In the genomic region with DNA sequence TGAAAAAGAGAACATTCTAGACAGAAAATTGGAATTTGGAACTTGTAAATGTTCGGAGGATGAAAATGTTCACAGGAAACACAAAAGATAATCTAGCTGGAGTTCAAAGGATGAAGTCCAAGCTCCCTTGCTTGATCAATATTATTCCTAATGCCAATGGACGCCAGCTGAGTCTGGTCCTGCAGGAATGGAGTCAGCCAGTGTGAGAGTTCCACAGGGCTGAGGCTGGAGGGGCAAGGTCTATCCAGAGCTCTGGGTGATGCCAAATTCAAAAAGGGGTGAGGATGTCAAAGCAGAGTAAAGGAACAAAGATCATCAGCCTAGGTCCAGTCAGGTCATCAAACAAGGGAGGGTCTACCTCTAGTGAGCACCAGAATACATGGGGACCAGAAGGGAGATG, we compare ENCODE assay signal across 25 cellular contexts.
"Had no signal": no experiment of that assay in that cellular context is flagged by ENCODE, and none has a peak within 500 bp of the region (broad histone marks: within the 10 kb centered on the region; RNA-seq: fewer than 3 reads in every experiment).

No MANE protein-coding gene starts in this region.

- ATAC-seq: foreskin keratinocyte, gastroesophageal sphincter, heart left ventricle, left colon, left lobe of liver, lower lobe of right lung, mucosa of descending colon had no signal

- H3K27ac Mint-ChIP-seq: immature natural killer cell, memory B cell, mesothelial cell of epicardium had no signal

- H3K4me2 ChIP-seq: hepatocyte had no signal

- FAIRE-seq: colon, endothelial cell of umbilical vein, frontal cortex, kidney had no signal

- H3K9me3 ChIP-seq: esophagus muscularis mucosa, gastroesophageal sphincter, heart left ventricle, left ventricle myocardium inferior, lower lobe of right lung, mucosa of descending colon had no signal

- H3K4me3 ChIP-seq: coronary artery, dorsolateral prefrontal cortex, esophagus muscularis mucosa, gastroesophageal sphincter, heart left ventricle, hepatocyte, left ventricle myocardium inferior, lower lobe of right lung, mucosa of descending colon had no signal

- H3K4me1 Mint-ChIP-seq: immature natural killer cell, memory B cell had no signal

- H3K4me3 Mint-ChIP-seq: immature natural killer cell, memory B cell, mesothelial cell of epicardium had no signal

- DNase-seq: dermis blood vessel endothelial cell; dorsolateral prefrontal cortex; effector CD4-positive, alpha-beta T cell; effector memory CD4-positive, alpha-beta T cell; foreskin keratinocyte; heart left ventricle; hypothalamus; immature natural killer cell; islet precursor cell; kidney; kidney glomerular epithelial cell; left colon; left ventricle myocardium inferior; lower lobe of right lung; mucosa of descending colon had no signal

- H3K27me3 ChIP-seq: esophagus muscularis mucosa, foreskin keratinocyte, heart left ventricle, hepatocyte had no signal

- H3K36me3 ChIP-seq: esophagus muscularis mucosa, gastroesophageal sphincter, heart left ventricle, left ventricle myocardium inferior, lower lobe of right lung had no signal

- H2AFZ ChIP-seq: hepatocyte had no signal

- H3K79me2 ChIP-seq: hepatocyte had no signal

- H3K27me3 Mint-ChIP-seq: memory B cell had no signal

- H3K9me3 Mint-ChIP-seq: mesothelial cell of epicardium had no signal

- H3K27ac ChIP-seq: coronary artery, esophagus muscularis mucosa, foreskin keratinocyte, gastroesophageal sphincter, heart left ventricle, hepatocyte, left ventricle myocardium inferior, lower lobe of right lung had no signal

- H3K4me1 ChIP-seq: esophagus muscularis mucosa, foreskin keratinocyte, gastroesophageal sphincter, heart left ventricle, left ventricle myocardium inferior, lower lobe of right lung had no signal

- H3K36me3 Mint-ChIP-seq: memory B cell, mesothelial cell of epicardium had no signal
